In the genomic region with DNA sequence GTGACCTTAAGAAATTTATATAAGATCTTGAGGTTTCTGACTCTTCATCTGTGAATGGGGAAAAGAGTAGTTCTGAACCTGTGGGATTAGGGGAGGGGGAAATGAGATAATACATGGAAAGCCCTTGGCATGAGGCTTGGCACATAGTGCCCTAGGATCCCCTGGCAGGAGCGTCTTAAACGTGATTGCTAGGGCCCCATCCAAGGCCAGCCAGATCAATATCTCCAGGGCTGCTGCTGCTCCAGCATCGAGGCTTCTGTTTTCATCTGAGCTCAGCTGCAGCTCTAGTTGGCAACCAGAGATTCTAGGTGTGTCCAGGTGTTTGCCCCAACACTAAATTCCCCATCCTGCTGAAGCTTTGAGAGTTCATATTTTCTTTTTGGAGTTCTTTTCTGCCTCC, we compare ENCODE assay signal across 1 cellular context.
A peak's percentile ranks its signal among the peaks of the same experiment; 100 is the strongest.
TF ChIP-seq lines count a peak whose summit lies in the region.

No MANE protein-coding gene starts in this region.

TF ChIP-seq in HepG2, 621 proteins besides CTCF, POLR2A, EP300 and RAD21 (continued from another document and continues in another):
- TF ChIP-seq, protein P1, sequence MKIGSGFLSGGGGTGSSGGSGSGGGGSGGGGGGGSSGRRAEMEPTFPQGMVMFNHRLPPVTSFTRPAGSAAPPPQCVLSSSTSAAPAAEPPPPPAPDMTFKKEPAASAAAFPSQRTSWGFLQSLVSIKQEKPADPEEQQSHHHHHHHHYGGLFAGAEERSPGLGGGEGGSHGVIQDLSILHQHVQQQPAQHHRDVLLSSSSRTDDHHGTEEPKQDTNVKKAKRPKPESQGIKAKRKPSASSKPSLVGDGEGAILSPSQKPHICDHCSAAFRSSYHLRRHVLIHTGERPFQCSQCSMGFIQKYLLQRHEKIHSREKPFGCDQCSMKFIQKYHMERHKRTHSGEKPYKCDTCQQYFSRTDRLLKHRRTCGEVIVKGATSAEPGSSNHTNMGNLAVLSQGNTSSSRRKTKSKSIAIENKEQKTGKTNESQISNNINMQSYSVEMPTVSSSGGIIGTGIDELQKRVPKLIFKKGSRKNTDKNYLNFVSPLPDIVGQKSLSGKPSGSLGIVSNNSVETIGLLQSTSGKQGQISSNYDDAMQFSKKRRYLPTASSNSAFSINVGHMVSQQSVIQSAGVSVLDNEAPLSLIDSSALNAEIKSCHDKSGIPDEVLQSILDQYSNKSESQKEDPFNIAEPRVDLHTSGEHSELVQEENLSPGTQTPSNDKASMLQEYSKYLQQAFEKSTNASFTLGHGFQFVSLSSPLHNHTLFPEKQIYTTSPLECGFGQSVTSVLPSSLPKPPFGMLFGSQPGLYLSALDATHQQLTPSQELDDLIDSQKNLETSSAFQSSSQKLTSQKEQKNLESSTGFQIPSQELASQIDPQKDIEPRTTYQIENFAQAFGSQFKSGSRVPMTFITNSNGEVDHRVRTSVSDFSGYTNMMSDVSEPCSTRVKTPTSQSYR (CRISPR knock-in tag; IDR thresholded peaks at IDR 0.05; ENCODE audit: borderline replicate concordance) = no peak
- TF ChIP-seq NCOA2 (CRISPR knock-in tag; IDR thresholded peaks at IDR 0.05) (0 out of 2 replicates have a peak, but pooled peaks have one; percentile 39), FOXP1 (IDR thresholded peaks at IDR 0.05) (no peak), FOXP1 (CRISPR knock-in tag; IDR thresholded peaks at IDR 0.05) (no peak), ZNF501 (CRISPR knock-in tag; IDR thresholded peaks at IDR 0.05) (no peak), MTA1 (CRISPR knock-in tag; IDR thresholded peaks at IDR 0.05; ENCODE audit: borderline replicate concordance) (no peak), ARID2 (CRISPR knock-in tag; IDR thresholded peaks at IDR 0.05; ENCODE audit: borderline replicate concordance) (no peak), ZBTB8A (CRISPR knock-in tag; IDR thresholded peaks at IDR 0.05; ENCODE audit: borderline replicate concordance, low read depth) (no peak), BRCA1 (CRISPR knock-in tag; IDR thresholded peaks at IDR 0.05) (no peak), KDM3A (CRISPR knock-in tag; IDR thresholded peaks at IDR 0.05; ENCODE audit: low read depth) (no peak), ZNF75D (CRISPR knock-in tag; IDR thresholded peaks at IDR 0.05; ENCODE audit: borderline replicate concordance) (no peak), SOX13 (IDR thresholded peaks at IDR 0.05) (no peak), SOX13 (CRISPR knock-in tag; conservative IDR thresholded peaks at IDR 0.05 in 1 of 2, IDR thresholded peaks at IDR 0.05 in 1 of 2) (peak in 1 of 2 experiments; percentile 8; a peak in 1 of 4 replicates), DNMT3B (CRISPR knock-in tag; conservative IDR thresholded peaks at IDR 0.05) (no peak), ZNF670 (CRISPR knock-in tag; IDR thresholded peaks at IDR 0.05; ENCODE audit: borderline replicate concordance) (peak; percentile 60; the same call in 1 of the 2 replicates), PAX8 (CRISPR knock-in tag; IDR thresholded peaks at IDR 0.05; ENCODE audit: borderline replicate concordance) (no peak), ZNF451 (CRISPR knock-in tag; IDR thresholded peaks at IDR 0.05) (no peak), HMG20B (CRISPR knock-in tag; conservative IDR thresholded peaks at IDR 0.05) (no peak), GATAD2A (CRISPR knock-in tag; IDR thresholded peaks at IDR 0.05) (0 out of 2 replicates have a peak, but pooled peaks have one; percentile 17), ZMYM4 (CRISPR knock-in tag; IDR thresholded peaks at IDR 0.05) (peak; percentile 46; the same call in 1 of the 2 replicates), KAT7 (CRISPR knock-in tag; IDR thresholded peaks at IDR 0.05; ENCODE audit: borderline replicate concordance) (0 out of 2 replicates have a peak, but pooled peaks have one; percentile 58), MIXL1 (CRISPR knock-in tag; IDR thresholded peaks at IDR 0.05) (no peak), MED1 (CRISPR knock-in tag; IDR thresholded peaks at IDR 0.05) (no peak), MAFF (IDR thresholded peaks at IDR 0.05; ENCODE audit: low read depth, low read length) (no peak), ZNF766 (CRISPR knock-in tag; IDR thresholded peaks at IDR 0.05; ENCODE audit: borderline replicate concordance) (no peak), ZSCAN29 (CRISPR knock-in tag; conservative IDR thresholded peaks at IDR 0.05) (no peak)
- TF ChIP-seq, protein P2, sequence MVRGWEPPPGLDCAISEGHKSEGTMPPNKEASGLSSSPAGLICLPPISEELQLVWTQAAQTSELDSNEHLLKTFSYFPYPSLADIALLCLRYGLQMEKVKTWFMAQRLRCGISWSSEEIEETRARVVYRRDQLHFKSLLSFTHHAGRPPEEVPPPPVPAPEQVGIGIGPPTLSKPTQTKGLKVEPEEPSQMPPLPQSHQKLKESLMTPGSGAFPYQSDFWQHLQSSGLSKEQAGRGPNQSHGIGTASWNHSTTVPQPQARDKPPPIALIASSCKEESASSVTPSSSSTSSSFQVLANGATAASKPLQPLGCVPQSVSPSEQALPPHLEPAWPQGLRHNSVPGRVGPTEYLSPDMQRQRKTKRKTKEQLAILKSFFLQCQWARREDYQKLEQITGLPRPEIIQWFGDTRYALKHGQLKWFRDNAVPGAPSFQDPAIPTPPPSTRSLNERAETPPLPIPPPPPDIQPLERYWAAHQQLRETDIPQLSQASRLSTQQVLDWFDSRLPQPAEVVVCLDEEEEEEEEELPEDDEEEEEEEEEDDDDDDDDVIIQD (CRISPR knock-in tag; IDR thresholded peaks at IDR 0.05; ENCODE audit: low read depth) = no peak
- TF ChIP-seq, protein P3, sequence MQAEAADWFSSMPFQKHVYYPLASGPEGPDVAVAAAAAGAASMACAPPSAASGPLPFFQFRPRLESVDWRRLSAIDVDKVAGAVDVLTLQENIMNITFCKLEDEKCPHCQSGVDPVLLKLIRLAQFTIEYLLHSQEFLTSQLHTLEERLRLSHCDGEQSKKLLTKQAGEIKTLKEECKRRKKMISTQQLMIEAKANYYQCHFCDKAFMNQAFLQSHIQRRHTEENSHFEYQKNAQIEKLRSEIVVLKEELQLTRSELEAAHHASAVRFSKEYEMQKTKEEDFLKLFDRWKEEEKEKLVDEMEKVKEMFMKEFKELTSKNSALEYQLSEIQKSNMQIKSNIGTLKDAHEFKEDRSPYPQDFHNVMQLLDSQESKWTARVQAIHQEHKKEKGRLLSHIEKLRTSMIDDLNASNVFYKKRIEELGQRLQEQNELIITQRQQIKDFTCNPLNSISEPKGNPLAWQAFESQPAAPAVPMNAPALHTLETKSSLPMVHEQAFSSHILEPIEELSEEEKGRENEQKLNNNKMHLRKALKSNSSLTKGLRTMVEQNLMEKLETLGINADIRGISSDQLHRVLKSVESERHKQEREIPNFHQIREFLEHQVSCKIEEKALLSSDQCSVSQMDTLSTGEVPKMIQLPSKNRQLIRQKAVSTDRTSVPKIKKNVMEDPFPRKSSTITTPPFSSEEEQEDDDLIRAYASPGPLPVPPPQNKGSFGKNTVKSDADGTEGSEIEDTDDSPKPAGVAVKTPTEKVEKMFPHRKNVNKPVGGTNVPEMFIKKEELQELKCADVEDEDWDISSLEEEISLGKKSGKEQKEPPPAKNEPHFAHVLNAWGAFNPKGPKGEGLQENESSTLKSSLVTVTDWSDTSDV (CRISPR knock-in tag; IDR thresholded peaks at IDR 0.05) = no peak
- TF ChIP-seq, protein P4, sequence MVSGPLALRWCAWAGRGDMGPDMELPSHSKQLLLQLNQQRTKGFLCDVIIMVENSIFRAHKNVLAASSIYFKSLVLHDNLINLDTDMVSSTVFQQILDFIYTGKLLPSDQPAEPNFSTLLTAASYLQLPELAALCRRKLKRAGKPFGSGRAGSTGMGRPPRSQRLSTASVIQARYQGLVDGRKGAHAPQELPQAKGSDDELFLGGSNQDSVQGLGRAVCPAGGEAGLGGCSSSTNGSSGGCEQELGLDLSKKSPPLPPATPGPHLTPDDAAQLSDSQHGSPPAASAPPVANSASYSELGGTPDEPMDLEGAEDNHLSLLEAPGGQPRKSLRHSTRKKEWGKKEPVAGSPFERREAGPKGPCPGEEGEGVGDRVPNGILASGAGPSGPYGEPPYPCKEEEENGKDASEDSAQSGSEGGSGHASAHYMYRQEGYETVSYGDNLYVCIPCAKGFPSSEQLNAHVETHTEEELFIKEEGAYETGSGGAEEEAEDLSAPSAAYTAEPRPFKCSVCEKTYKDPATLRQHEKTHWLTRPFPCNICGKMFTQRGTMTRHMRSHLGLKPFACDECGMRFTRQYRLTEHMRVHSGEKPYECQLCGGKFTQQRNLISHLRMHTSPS (CRISPR knock-in tag; IDR thresholded peaks at IDR 0.05; ENCODE audit: low read depth) = 0 out of 2 replicates have a peak, but pooled peaks have one; percentile 30
- TF ChIP-seq, protein P5, sequence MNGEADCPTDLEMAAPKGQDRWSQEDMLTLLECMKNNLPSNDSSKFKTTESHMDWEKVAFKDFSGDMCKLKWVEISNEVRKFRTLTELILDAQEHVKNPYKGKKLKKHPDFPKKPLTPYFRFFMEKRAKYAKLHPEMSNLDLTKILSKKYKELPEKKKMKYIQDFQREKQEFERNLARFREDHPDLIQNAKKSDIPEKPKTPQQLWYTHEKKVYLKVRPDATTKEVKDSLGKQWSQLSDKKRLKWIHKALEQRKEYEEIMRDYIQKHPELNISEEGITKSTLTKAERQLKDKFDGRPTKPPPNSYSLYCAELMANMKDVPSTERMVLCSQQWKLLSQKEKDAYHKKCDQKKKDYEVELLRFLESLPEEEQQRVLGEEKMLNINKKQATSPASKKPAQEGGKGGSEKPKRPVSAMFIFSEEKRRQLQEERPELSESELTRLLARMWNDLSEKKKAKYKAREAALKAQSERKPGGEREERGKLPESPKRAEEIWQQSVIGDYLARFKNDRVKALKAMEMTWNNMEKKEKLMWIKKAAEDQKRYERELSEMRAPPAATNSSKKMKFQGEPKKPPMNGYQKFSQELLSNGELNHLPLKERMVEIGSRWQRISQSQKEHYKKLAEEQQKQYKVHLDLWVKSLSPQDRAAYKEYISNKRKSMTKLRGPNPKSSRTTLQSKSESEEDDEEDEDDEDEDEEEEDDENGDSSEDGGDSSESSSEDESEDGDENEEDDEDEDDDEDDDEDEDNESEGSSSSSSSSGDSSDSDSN (CRISPR knock-in tag; IDR thresholded peaks at IDR 0.05) = no peak
- TF ChIP-seq, protein P6, sequence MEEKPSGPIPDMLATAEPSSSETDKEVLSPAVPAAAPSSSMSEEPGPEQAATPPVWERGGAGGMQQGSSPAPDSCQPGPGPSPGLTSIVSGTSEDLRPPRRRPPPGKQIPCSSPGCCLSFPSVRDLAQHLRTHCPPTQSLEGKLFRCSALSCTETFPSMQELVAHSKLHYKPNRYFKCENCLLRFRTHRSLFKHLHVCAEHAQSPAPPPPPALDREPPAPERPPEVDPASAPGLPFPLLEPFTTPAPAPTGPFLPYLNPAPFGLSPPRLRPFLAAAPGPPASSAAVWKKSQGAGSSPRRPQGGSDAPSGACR (CRISPR knock-in tag; IDR thresholded peaks at IDR 0.05) = no peak
- TF ChIP-seq, protein P7, sequence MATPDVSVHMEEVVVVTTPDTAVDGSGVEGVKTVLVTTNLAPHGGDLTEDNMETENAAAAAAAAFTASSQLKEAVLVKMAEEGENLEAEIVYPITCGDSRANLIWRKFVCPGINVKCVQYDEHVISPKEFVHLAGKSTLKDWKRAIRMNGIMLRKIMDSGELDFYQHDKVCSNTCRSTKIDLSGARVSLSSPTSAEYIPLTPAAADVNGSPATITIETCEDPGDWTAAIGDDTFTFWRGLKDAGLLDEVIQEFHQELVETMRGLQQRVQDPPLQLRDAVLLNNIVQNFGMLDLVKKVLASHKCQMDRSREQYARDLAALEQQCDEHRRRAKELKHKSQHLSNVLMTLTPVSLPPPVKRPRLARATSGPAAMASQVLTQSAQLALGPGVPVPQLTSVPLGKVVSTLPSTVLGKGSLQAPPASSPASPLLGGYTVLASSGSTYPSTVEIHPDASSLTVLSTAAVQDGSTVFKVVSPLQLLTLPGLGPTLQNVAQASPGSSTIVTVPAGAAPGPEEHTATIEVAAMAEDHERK (CRISPR knock-in tag; IDR thresholded peaks at IDR 0.05; ENCODE audit: low read depth) = no peak
- TF ChIP-seq, protein P8, sequence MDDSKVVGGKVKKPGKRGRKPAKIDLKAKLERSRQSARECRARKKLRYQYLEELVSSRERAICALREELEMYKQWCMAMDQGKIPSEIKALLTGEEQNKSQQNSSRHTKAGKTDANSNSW (CRISPR knock-in tag; IDR thresholded peaks at IDR 0.05; ENCODE audit: borderline replicate concordance) = no peak
- TF ChIP-seq, protein P9, sequence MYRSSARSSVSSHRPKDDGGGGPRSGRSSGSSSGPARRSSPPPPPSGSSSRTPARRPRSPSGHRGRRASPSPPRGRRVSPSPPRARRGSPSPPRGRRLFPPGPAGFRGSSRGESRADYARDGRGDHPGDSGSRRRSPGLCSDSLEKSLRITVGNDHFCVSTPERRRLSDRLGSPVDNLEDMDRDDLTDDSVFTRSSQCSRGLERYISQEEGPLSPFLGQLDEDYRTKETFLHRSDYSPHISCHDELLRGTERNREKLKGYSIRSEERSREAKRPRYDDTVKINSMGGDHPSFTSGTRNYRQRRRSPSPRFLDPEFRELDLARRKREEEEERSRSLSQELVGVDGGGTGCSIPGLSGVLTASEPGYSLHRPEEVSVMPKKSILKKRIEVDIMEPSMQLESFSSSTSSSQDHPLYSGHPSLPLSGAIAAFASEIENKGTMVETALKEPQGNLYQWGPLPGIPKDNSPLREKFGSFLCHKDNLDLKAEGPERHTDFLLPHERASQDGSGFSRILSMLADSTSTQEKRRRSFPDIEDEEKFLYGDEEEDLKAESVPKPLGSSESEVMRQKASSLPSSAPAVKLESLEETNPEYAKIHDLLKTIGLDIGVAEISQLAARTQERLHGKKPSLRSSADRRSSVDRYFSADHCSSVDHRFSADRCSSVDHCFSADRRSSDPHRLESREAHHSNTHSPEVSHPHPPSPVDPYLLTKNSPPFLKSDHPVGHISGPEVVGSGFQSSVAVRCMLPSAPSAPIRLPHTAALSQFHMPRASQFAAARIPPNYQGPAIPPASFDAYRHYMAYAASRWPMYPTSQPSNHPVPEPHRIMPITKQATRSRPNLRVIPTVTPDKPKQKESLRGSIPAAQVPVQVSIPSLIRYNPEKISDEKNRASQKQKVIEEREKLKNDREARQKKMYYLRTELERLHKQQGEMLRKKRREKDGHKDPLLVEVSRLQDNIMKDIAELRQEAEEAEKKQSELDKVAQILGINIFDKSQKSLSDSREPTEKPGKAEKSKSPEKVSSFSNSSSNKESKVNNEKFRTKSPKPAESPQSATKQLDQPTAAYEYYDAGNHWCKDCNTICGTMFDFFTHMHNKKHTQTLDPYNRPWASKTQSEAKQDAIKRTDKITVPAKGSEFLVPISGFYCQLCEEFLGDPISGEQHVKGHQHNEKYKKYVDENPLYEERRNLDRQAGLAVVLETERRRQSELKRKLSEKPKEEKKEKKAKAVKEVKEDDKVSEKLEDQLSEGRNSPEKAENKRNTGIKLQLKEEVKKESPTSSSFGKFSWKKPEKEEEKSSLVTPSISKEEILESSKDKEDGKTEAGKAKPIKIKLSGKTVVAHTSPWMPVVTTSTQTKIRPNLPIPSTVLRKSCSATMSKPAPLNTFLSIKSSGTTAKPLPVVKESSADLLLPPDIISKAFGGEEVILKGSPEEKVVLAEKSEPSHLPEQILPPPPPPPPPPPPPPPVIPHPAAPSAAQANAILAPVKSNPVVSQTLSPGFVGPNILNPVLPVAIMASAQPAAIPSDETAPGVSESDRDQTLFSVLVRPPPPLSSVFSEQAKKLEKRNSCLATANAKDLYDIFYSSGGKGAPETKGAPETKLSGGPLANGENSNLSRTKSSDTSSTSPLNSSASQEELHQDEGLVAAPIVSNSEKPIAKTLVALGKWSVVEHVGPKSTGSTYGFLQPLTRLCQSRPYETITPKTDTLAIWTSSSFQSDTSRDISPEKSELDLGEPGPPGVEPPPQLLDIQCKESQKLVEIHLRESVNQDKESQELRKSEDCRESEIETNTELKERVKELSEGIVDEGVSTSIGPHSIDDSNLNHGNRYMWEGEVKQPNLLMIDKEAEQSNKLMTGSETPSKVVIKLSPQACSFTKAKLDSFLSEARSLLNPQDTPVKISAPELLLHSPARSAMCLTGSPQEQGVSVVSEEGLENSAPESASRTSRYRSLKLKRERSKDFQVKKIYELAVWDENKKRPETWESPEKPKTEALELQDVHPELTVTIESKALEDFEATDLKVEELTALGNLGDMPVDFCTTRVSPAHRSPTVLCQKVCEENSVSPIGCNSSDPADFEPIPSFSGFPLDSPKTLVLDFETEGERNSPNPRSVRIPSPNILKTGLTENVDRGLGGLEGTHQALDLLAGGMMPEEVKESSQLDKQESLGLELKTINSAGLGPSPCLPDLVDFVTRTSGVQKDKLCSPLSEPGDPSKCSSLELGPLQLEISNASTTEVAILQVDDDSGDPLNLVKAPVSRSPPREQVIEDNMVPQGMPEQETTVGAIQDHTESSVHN (CRISPR knock-in tag; IDR thresholded peaks at IDR 0.05) = no peak
